In the genomic region with DNA sequence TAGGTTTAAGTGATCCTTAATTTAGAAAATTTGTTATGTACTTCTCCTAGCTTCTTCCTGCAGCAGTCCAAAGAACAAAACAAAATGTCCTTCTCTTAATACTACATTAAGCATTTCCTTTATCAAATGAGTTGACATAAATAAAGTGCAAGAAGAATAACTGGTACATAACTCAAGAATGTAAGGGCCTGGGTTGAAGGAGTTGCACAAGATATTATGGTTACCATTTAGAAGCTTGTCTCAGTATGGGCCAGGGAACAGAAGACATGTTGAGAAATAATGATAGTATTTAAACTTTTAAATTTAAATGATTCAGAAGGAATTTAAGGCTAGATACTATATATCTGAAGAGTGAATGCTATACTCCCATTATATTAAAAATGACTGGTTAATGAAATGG, we compare ENCODE assay signal across 31 cellular contexts.
"Had no signal": no experiment of that assay in that cellular context is flagged by ENCODE, and none has a peak within 500 bp of the region (broad histone marks: within the 10 kb centered on the region; RNA-seq: fewer than 3 reads in every experiment).

No MANE protein-coding gene starts in this region.

- H3K27me3 ChIP-seq: ascending aorta, breast epithelium, esophagus squamous epithelium, gastroesophageal sphincter, heart right ventricle, hepatocyte had no signal

- ATAC-seq: activated CD4-positive, alpha-beta T cell treated with anti-CD3 and anti-CD28 coated beads for 36 hours; activated CD8-positive, alpha-beta T cell treated with anti-CD3 and anti-CD28 coated beads, Interleukin-2, amount 10 ng/mL, durations not matched to agents 7 days and 5 days; activated naive CD4-positive, alpha-beta T cell treated with anti-CD3 and anti-CD28 coated beads, Interleukin-2, amount 50 U/mL, for 72 hours; activated T-cell treated with anti-CD3 and anti-CD28 coated beads, Interleukin-2, amount 50 U/mL, for 72 hours; gastroesophageal sphincter; heart right ventricle had no signal

- H3K27ac Mint-ChIP-seq: activated CD4-positive, alpha-beta memory T cell treated with anti-CD3 and anti-CD28 coated beads for 36 hours; activated CD4-positive, alpha-beta T cell treated with anti-CD3 and anti-CD28 coated beads for 36 hours; activated CD4-positive, alpha-beta T cell treated with anti-CD3 and anti-CD28 coated beads, Interleukin-2, amount 10 ng/mL, durations not matched to agents 24 days and 14 days; activated CD8-positive, alpha-beta T cell treated with anti-CD3 and anti-CD28 coated beads, Interleukin-2, amount 10 ng/mL, durations not matched to agents 7 days and 5 days; activated naive CD4-positive, alpha-beta T cell treated with anti-CD3 and anti-CD28 coated beads, Interleukin-2, amount 10 ng/mL, durations not matched to agents 7 days and 5 days; activated naive CD8-positive, alpha-beta T cell treated with anti-CD3 and anti-CD28 coated beads, Interleukin-2, amount 10 ng/mL, durations not matched to agents 7 days and 5 days; activated T-cell treated with anti-CD3 and anti-CD28 coated beads, Interleukin-2, amount 50 U/mL, for 24 hours; activated T-cell treated with anti-CD3 and anti-CD28 coated beads, Interleukin-2, amount 50 U/mL, for 72 hours; brain had no signal

- H3K9me3 Mint-ChIP-seq: activated CD4-positive, alpha-beta memory T cell treated with anti-CD3 and anti-CD28 coated beads for 36 hours; activated CD4-positive, alpha-beta T cell treated with anti-CD3 and anti-CD28 coated beads, Interleukin-2, amount 10 ng/mL, durations not matched to agents 24 days and 14 days; activated naive CD4-positive, alpha-beta T cell treated with anti-CD3 and anti-CD28 coated beads, Interleukin-2, amount 10 ng/mL, durations not matched to agents 7 days and 5 days; activated naive CD4-positive, alpha-beta T cell treated with anti-CD3 and anti-CD28 coated beads, Interleukin-2, amount 50 U/mL, for 72 hours; activated naive CD8-positive, alpha-beta T cell treated with anti-CD3 and anti-CD28 coated beads, Interleukin-2, amount 10 ng/mL, durations not matched to agents 7 days and 5 days; activated T-cell treated with anti-CD3 and anti-CD28 coated beads, Interleukin-2, amount 50 U/mL, for 24 hours; activated T-cell treated with anti-CD3 and anti-CD28 coated beads, Interleukin-2, amount 50 U/mL, for 72 hours; brain; central memory CD8-positive, alpha-beta T cell had no signal

- FAIRE-seq: colon, endometrium, endothelial cell of umbilical vein had no signal

- H2AFZ ChIP-seq: hepatocyte had no signal

- H3K4me1 ChIP-seq: ascending aorta, breast epithelium, esophagus squamous epithelium, gastroesophageal sphincter, heart right ventricle had no signal

- H3K4me2 ChIP-seq: hepatocyte had no signal

- H3K9me3 ChIP-seq: ascending aorta, breast epithelium, esophagus squamous epithelium, gastroesophageal sphincter, heart right ventricle had no signal

- H3K27ac ChIP-seq: ascending aorta, breast epithelium, epithelial cell of prostate, esophagus squamous epithelium, gastroesophageal sphincter, heart right ventricle, hepatocyte had no signal

- H3K4me1 Mint-ChIP-seq: activated naive CD4-positive, alpha-beta T cell treated with anti-CD3 and anti-CD28 coated beads, Interleukin-2, amount 10 ng/mL, durations not matched to agents 7 days and 5 days had no signal

- H3K4me3 Mint-ChIP-seq: activated CD4-positive, alpha-beta memory T cell treated with anti-CD3 and anti-CD28 coated beads for 36 hours; activated CD4-positive, alpha-beta T cell treated with anti-CD3 and anti-CD28 coated beads for 36 hours; activated CD4-positive, alpha-beta T cell treated with anti-CD3 and anti-CD28 coated beads, Interleukin-2, amount 10 ng/mL, durations not matched to agents 24 days and 14 days; activated CD8-positive, alpha-beta T cell treated with anti-CD3 and anti-CD28 coated beads, Interleukin-2, amount 10 ng/mL, durations not matched to agents 7 days and 5 days; activated naive CD4-positive, alpha-beta T cell treated with anti-CD3 and anti-CD28 coated beads, Interleukin-2, amount 10 ng/mL, durations not matched to agents 7 days and 5 days; activated naive CD8-positive, alpha-beta T cell treated with anti-CD3 and anti-CD28 coated beads, Interleukin-2, amount 10 ng/mL, durations not matched to agents 7 days and 5 days; activated T-cell treated with anti-CD3 and anti-CD28 coated beads, Interleukin-2, amount 50 U/mL, for 24 hours; activated T-cell treated with anti-CD3 and anti-CD28 coated beads, Interleukin-2, amount 50 U/mL, for 72 hours; brain; central memory CD8-positive, alpha-beta T cell had no signal

- H3K36me3 ChIP-seq: breast epithelium had no signal

- DNase-seq: activated CD4-positive, alpha-beta memory T cell treated with anti-CD3 and anti-CD28 coated beads for 36 hours; activated CD4-positive, alpha-beta T cell treated with anti-CD3 and anti-CD28 coated beads for 36 hours; activated CD4-positive, alpha-beta T cell treated with anti-CD3 and anti-CD28 coated beads, Interleukin-2, amount 10 ng/mL, durations not matched to agents 24 days and 14 days; activated CD4-positive, CD25-positive, alpha-beta regulatory T cell; activated CD4-positive, CD25-positive, alpha-beta regulatory T cell treated with anti-CD3 and anti-CD28 coated beads, Interleukin-2, amount 50 U/mL, for 72 hours; activated CD8-positive, alpha-beta memory T cell treated with anti-CD3 and anti-CD28 coated beads, Interleukin-2, amount 50 U/mL, for 48 hours; activated CD8-positive, alpha-beta T cell treated with anti-CD3 and anti-CD28 coated beads, Interleukin-2, amount 10 ng/mL, durations not matched to agents 7 days and 5 days; activated gamma-delta T cell; activated naive CD4-positive, alpha-beta T cell; activated naive CD4-positive, alpha-beta T cell treated with anti-CD3 and anti-CD28 coated beads, Interleukin-2, amount 10 ng/mL, durations not matched to agents 7 days and 5 days; activated naive CD8-positive, alpha-beta T cell treated with anti-CD3 and anti-CD28 coated beads, Interleukin-2, amount 10 ng/mL, durations not matched to agents 7 days and 5 days; activated T-cell treated with anti-CD3 and anti-CD28 coated beads for 4 hours; activated T-cell treated with anti-CD3 and anti-CD28 coated beads, Interleukin-2, amount 50 U/mL, for 24 hours; activated T-cell treated with anti-CD3 and anti-CD28 coated beads, Interleukin-2, amount 50 U/mL, for 72 hours; amygdala; effector CD8-positive, alpha-beta T cell; esophagus squamous epithelium; foreskin melanocyte; heart right ventricle; T-helper 2 cell had no signal

- H3K4me3 ChIP-seq: ascending aorta, breast epithelium, esophagus squamous epithelium, gastroesophageal sphincter, heart right ventricle, hepatocyte had no signal

- H3K27me3 Mint-ChIP-seq: activated CD4-positive, alpha-beta memory T cell treated with anti-CD3 and anti-CD28 coated beads for 36 hours; activated CD4-positive, alpha-beta T cell treated with anti-CD3 and anti-CD28 coated beads for 36 hours; activated CD4-positive, alpha-beta T cell treated with anti-CD3 and anti-CD28 coated beads, Interleukin-2, amount 10 ng/mL, durations not matched to agents 24 days and 14 days; activated naive CD4-positive, alpha-beta T cell treated with anti-CD3 and anti-CD28 coated beads, Interleukin-2, amount 10 ng/mL, durations not matched to agents 7 days and 5 days; activated naive CD8-positive, alpha-beta T cell treated with anti-CD3 and anti-CD28 coated beads, Interleukin-2, amount 10 ng/mL, durations not matched to agents 7 days and 5 days; activated T-cell treated with anti-CD3 and anti-CD28 coated beads, Interleukin-2, amount 50 U/mL, for 24 hours; brain; central memory CD8-positive, alpha-beta T cell had no signal
